Comparison of ENCODE assay signal across 8 cellular contexts in genomic region chr1:179293340-179294327, GRCh38. TPM values are rescaled to one million over a fixed set of nuclear protein-coding genes. Genes with fewer than 3 reads are reported as not detected.
DNase-seq lines count a peak whose midpoint lies in the region; ATAC-seq and TF ChIP-seq lines count a peak whose summit lies in the region.

Gene SOAT1, plus strand, starts transcription at chr1:179293797. Its CDS starts 8,888 bp downstream, at chr1:179302685.

- H2BK5ac ChIP-seq in IMR-90 (ENCODE audit: low read depth, low read length, poor library complexity, severe bottlenecking): peak within 1 kb of the TSS; percentile 81

- peak within 1 kb of the TSS; percentile 89 for H3K27ac ChIP-seq in IMR-90 (ENCODE audit: insufficient read depth, low read length)
- peak within 1 kb of the TSS; percentile 64 for H3K27ac ChIP-seq in PC-3 (ENCODE audit: low read length)
- H3K27ac ChIP-seq in esophagus (ENCODE audit: low read depth in 2 of 2, low read length in 1 of 2): peak within 1 kb of the TSS; percentile 82 to 92
- H3K27ac ChIP-seq in muscle layer of duodenum (ENCODE audit: low read length): peak within 1 kb of the TSS; percentile 69

- H3K36me3 Mint-ChIP-seq in activated T-cell treated with anti-CD3 and anti-CD28 coated beads, Interleukin-2, amount 50 U/mL, for 24 hours (ENCODE audit: low read depth): peaks cover 29% of the 10 kb centered on the region

- ATAC-seq in GM21526 (IDR thresholded peaks at IDR 0.05; ENCODE audit: low FRiP score, unreplicated experiment) (peak; percentile 94), IMR-90 (ENCODE audit: low read depth) (peak; percentile 98), PC-3 (peak; percentile 84)

- no peaks in the 10 kb centered on the region for H3K9me3 Mint-ChIP-seq in activated T-cell treated with anti-CD3 and anti-CD28 coated beads, Interleukin-2, amount 50 U/mL, for 24 hours

- peak; percentile 83 for TF ChIP-seq POLR2A in IMR-90 (IDR thresholded peaks at IDR 0.05; ENCODE audit: low read depth, low read length)

- TF ChIP-seq RAD21 in IMR-90 (IDR thresholded peaks at IDR 0.05; ENCODE audit: low read length): no peak; the same call in 1 of the 2 replicates

- no peaks in the 10 kb centered on the region for H3F3A ChIP-seq in PC-3 (ENCODE audit: low read length, unreplicated experiment)

- H3K4me2 ChIP-seq in IMR-90 (ENCODE audit: low read depth, low read length) (peak within 1 kb of the TSS; percentile 80), PC-3 (ENCODE audit: low read length) (peak within 1 kb of the TSS; percentile 95)

- CTCF ChIA-PET in IMR-90 (lab: Yijun Ruan, JAX): interaction anchor here (0.7 to 1.2 kb wide), 3 partner anchors 18 to 72 kb away, joined by 3 to 4 read pairs (median 4); partner anchors contain the start of gene AXDND1
- CTCF ChIA-PET in PC-3 (lab: Charles Lee): interaction anchor here (1.7 kb wide), 1 partner anchor 173 kb away, joined by 11 read pairs; no protein-coding TSS in a partner anchor

- peak within 1 kb of the TSS; percentile 95 for H2AK9ac ChIP-seq in IMR-90 (replicated peaks; ENCODE audit: low read depth, low read length, poor library complexity)

- no peaks in the 10 kb centered on the region for H3K9me1 ChIP-seq in IMR-90 (ENCODE audit: insufficient read depth, low read length)

- peak within 1 kb of the TSS; percentile 85 for H3K9ac ChIP-seq in IMR-90 (ENCODE audit: low read depth, low read length)
- peak within 1 kb of the TSS; percentile 69 for H3K9ac ChIP-seq in PC-3 (ENCODE audit: low read length)

- H3K27ac Mint-ChIP-seq in activated T-cell treated with anti-CD3 and anti-CD28 coated beads, Interleukin-2, amount 50 U/mL, for 24 hours: peak within 1 kb of the TSS; percentile 92

- POLR2A ChIA-PET in IMR-90 (lab: Charles Lee; ENCODE audit: unreplicated experiment): interaction anchor here (0.5 to 0.6 kb wide), 2 partner anchors 60 to 88 kb away, joined by 3 to 4 read pairs; no protein-coding TSS in a partner anchor
- POLR2A ChIA-PET in PC-3 (lab: Charles Lee; ENCODE audit: unreplicated experiment): interaction anchor here (0.6 to 1.0 kb wide), 3 partner anchors 42 to 817 kb away, joined by 4 to 5 read pairs (median 4); no protein-coding TSS in a partner anchor

- BruUV-seq in IMR-90 (replicated peaks; lab: Mats Ljungman, UMichigan): no TSS peak
- no TSS peak for BruUV-seq in PC-3 (replicated peaks; lab: Mats Ljungman, UMichigan)

- intact Hi-C loops in IMR-90 (cut with micrococcal nuclease) (loop anchor here (1.0 to 5.0 kb wide), 4 partner anchors 41 to 761 kb away; partner anchors contain the start of gene AXDND1), PC-3 (cut with micrococcal nuclease) (loop anchor here (2.0 to 5.0 kb wide), 3 partner anchors 166 to 256 kb away; no protein-coding TSS in a partner anchor)

- H2AFZ ChIP-seq in IMR-90 (replicated peaks; ENCODE audit: low read length, poor library complexity): peak within 1 kb of the TSS; percentile 93
- H2AFZ ChIP-seq in PC-3 (ENCODE audit: low read length): peak within 1 kb of the TSS; percentile 96

- in situ Hi-C loops in IMR-90 (cut with MboI; ENCODE audit: low sequenced_read_pairs): loop anchor here (10.0 kb wide), 1 partner anchor 169 kb away; no protein-coding TSS in a partner anchor

- H3K23ac ChIP-seq in IMR-90 (ENCODE audit: low read depth, low read length): peak within 1 kb of the TSS; percentile 4; the same call in 1 of the 2 replicates

- peaks cover 0 to 27% of the 10 kb centered on the region in 2 experiments; a peak in 2 of 4 replicates for H3K79me1 ChIP-seq in IMR-90 (ENCODE audit: low read depth in 1 of 2, low read length in 2 of 2)

- peak within 1 kb of the TSS; percentile 28 for H3K18ac ChIP-seq in IMR-90 (ENCODE audit: low read depth, low read length)

- peak within 1 kb of the TSS; percentile 48 for H4K91ac ChIP-seq in IMR-90 (ENCODE audit: insufficient read depth, low read depth, low read length)

- peak within 1 kb of the TSS; percentile 64 to 75 for H4K8ac ChIP-seq in IMR-90 (ENCODE audit: low read depth in 2 of 2, low read length in 2 of 2)

- H4K20me1 ChIP-seq in IMR-90 (ENCODE audit: insufficient read depth, low read length): peaks cover 7% of the 10 kb centered on the region; the same call in 1 of the 2 replicates
- H4K20me1 ChIP-seq in PC-3 (ENCODE audit: low read length): no peaks in the 10 kb centered on the region

- H3K4me1 Mint-ChIP-seq in activated T-cell treated with anti-CD3 and anti-CD28 coated beads, Interleukin-2, amount 50 U/mL, for 24 hours (ENCODE audit: low read depth): peaks cover 40% of the 10 kb centered on the region

- H2BK15ac ChIP-seq in IMR-90 (ENCODE audit: low read depth, low read length): peak within 1 kb of the TSS; percentile 15; the same call in 1 of the 3 replicates

- dilution Hi-C loops in IMR-90 (cut with HindIII; ENCODE audit: low sequenced_read_pairs, unreplicated experiment): no loop called here

- H3K56ac ChIP-seq in IMR-90 (ENCODE audit: extremely low read depth, insufficient read depth, low read length): peak within 1 kb of the TSS; percentile 81

- DNase-seq in DMS153 treated with DMSO at 0.1 percent for 48 hours (lab: John Stamatoyannopoulos, UW; ENCODE audit: unreplicated experiment): peak; percentile 96
- DNase-seq in IMR-90: peak; percentile 88
- DNase-seq in PC-3: peak; percentile 82
- peak; percentile 95 for DNase-seq in activated T-cell treated with anti-CD3 and anti-CD28 coated beads, Interleukin-2, amount 50 U/mL, for 24 hours
- DNase-seq in stimulated activated CD8-positive, alpha-beta memory T cell treated with anti-CD3 and anti-CD28 coated beads, Interleukin-7, amount 100 ng/mL, for 48 hours (ENCODE audit: extremely low read depth in 1 of 2, low read depth in 1 of 2): peak; percentile 92 to 93

- H2BK120ac ChIP-seq in IMR-90 (ENCODE audit: low read depth, low read length): peak within 1 kb of the TSS; percentile 52; the same call in 1 of the 2 replicates

- H3K4ac ChIP-seq in IMR-90 (ENCODE audit: low read depth, low read length): peak within 1 kb of the TSS; percentile 61; the same call in 1 of the 2 replicates

- peaks cover 2% of the 10 kb centered on the region; the same call in 1 of the 2 replicates for H3K4me1 ChIP-seq in IMR-90 (ENCODE audit: control insufficient read depth, insufficient read depth, low read length)
- peaks cover 20% of the 10 kb centered on the region for H3K4me1 ChIP-seq in PC-3 (ENCODE audit: insufficient read depth, low read length)
- no peaks in the 10 kb centered on the region for H3K4me1 ChIP-seq in esophagus (ENCODE audit: control insufficient read depth in 2 of 2, insufficient read depth in 2 of 2, low read length in 1 of 2)
- peaks cover 3 to 17% of the 10 kb centered on the region in 2 donors for H3K4me1 ChIP-seq in muscle layer of duodenum (ENCODE audit: control insufficient read depth in 1 of 2, insufficient read depth in 2 of 2, low read length in 2 of 2)

- H3K27me3 Mint-ChIP-seq in activated T-cell treated with anti-CD3 and anti-CD28 coated beads, Interleukin-2, amount 50 U/mL, for 24 hours: no peaks in the 10 kb centered on the region

- H3K36me3 ChIP-seq in IMR-90 (ENCODE audit: control insufficient read depth, insufficient read depth, low read length) (no peaks in the 10 kb centered on the region), PC-3 (ENCODE audit: low read depth, low read length) (no peaks in the 10 kb centered on the region), esophagus (ENCODE audit: control insufficient read depth in 2 of 2, insufficient read depth in 2 of 2, low read length in 1 of 2) (no peaks in the 10 kb centered on the region), muscle layer of duodenum (ENCODE audit: control insufficient read depth in 1 of 2, insufficient read depth in 2 of 2, low read length in 2 of 2) (no peaks in the 10 kb centered on the region)

- peak within 1 kb of the TSS; percentile 11; the same call in 1 of the 2 replicates for H2AK5ac ChIP-seq in IMR-90 (ENCODE audit: low read depth, low read length)

- no peaks in the 10 kb centered on the region for H3K9me2 ChIP-seq in PC-3 (replicated peaks; ENCODE audit: low read length)

- H2BK20ac ChIP-seq in IMR-90 (ENCODE audit: low read depth, low read length): no peak within 1 kb of the TSS

- peak within 1 kb of the TSS; percentile 70; the same call in 1 of the 2 replicates for H3K14ac ChIP-seq in IMR-90 (replicated peaks; ENCODE audit: low read depth, low read length)

- peak within 1 kb of the TSS; percentile 95 for H3K4me3 Mint-ChIP-seq in activated T-cell treated with anti-CD3 and anti-CD28 coated beads, Interleukin-2, amount 50 U/mL, for 24 hours

- H3K4me3 ChIP-seq in IMR-90 (ENCODE audit: insufficient read depth, low read depth, low read length) (peak within 1 kb of the TSS; percentile 85), PC-3 (ENCODE audit: low read length) (peak within 1 kb of the TSS; percentile 85), esophagus (ENCODE audit: low read depth in 1 of 2, low read length in 2 of 2) (peak within 1 kb of the TSS; percentile 73 to 81), muscle layer of duodenum (ENCODE audit: low read depth in 1 of 2, low read length in 2 of 2) (peak within 1 kb of the TSS; percentile 67 to 81)

- 0% methylated on average over 29 of the region's 71 CpGs; no CpG with 5 or more reads in 1 of the 2 experiments for WGBS in IMR-90 (ENCODE audit: extremely low coverage in 2 of 2, insufficient read length in 1 of 2), 2 experiments
- 0% methylated on average over 69 to 71 of the region's 71 CpGs for WGBS in esophagus, 2 donors

- TF ChIP-seq CTCF in IMR-90 (conservative IDR thresholded peaks at IDR 0.05; ENCODE audit: low read depth, low read length): peak; percentile 18; the same call in 1 of the 2 replicates
- no peak for TF ChIP-seq CTCF in PC-3 (conservative IDR thresholded peaks at IDR 0.05; ENCODE audit: low read depth, low read length)

- H3K9me3 ChIP-seq in IMR-90 (ENCODE audit: control insufficient read depth, insufficient read depth, low read length): no peaks in the 10 kb centered on the region
- H3K9me3 ChIP-seq in PC-3 (ENCODE audit: low read length): no peaks in the 10 kb centered on the region
- no peaks in the 10 kb centered on the region for H3K9me3 ChIP-seq in esophagus (ENCODE audit: control insufficient read depth in 2 of 2, insufficient read depth in 1 of 2, low read depth in 1 of 2, low read length in 1 of 2)
- no peaks in the 10 kb centered on the region for H3K9me3 ChIP-seq in muscle layer of duodenum (ENCODE audit: control insufficient read depth in 1 of 2, low read length in 2 of 2)

- H3K79me2 ChIP-seq in PC-3 (ENCODE audit: low read length): peaks cover 38% of the 10 kb centered on the region

- H3K27me3 ChIP-seq in IMR-90 (ENCODE audit: control insufficient read depth, insufficient read depth, low read length) (no peaks in the 10 kb centered on the region), PC-3 (ENCODE audit: low read length) (no peaks in the 10 kb centered on the region), esophagus (ENCODE audit: control insufficient read depth in 1 of 2, insufficient read depth in 2 of 2, low read length in 2 of 2) (no peaks in the 10 kb centered on the region), muscle layer of duodenum (ENCODE audit: low read depth, low read length) (no peaks in the 10 kb centered on the region)

- 0 out of 2 replicates have a peak within 1 kb of the TSS, but pooled peaks have one; percentile 9 for H4K5ac ChIP-seq in IMR-90 (ENCODE audit: low read depth, low read length)

RNA-seq across cellular contexts. Expression of gene SOAT1, which starts in this region (rescaled TPM):
- total RNA-seq in IMR-90 (2012; rRNA removed) (19.5 and 28.9 TPM in 2 replicates), PC-3 (2014; rRNA removed) (8.6 and 10.5 TPM in 2 replicates)
- polyA plus RNA-seq in IMR-90 (2012; rRNA removed) (14.0 and 19.8 TPM in 2 replicates), esophagus (1 to 10 TPM in 1 of 2 donors, under 1 TPM in 1; 0.84 to 1.5 TPM)
- 1.8 and 2.6 TPM in 2 replicates for polyA plus RNA-seq in IMR-90 (2012; cell fraction: cytosol; rRNA removed)
- 1.1 and 11.5 TPM in 2 replicates for polyA plus RNA-seq in IMR-90 (2012; cell fraction: nucleus; rRNA removed; ENCODE audit: low replicate concordance)

Comparison
In these comparisons a context has a peak if more than half of its experiments do, and no peak if none do; other contexts are left out.
1. Peak in every context shown above with its lines: DNase-seq, ATAC-seq, H3K4me3 ChIP-seq and H3K27ac ChIP-seq.